9 cellular contexts compared by ENCODE assay signal in genomic region chr14:24296341-24297157, GRCh38. TPM values are rescaled to one million over a fixed set of nuclear protein-coding genes. Genes with fewer than 3 reads are reported as not detected.
DNase-seq lines count a peak whose midpoint lies in the region; ATAC-seq, FAIRE-seq and TF ChIP-seq lines count a peak whose summit lies in the region.
"Had no signal": no experiment of that assay in that cellular context is flagged by ENCODE, and none has a peak within 500 bp of the region (broad histone marks: within the 10 kb centered on the region; RNA-seq: fewer than 3 reads in every experiment).

No MANE protein-coding gene starts in this region.

- peaks cover 3% of the 10 kb centered on the region for H3K27me3 Mint-ChIP-seq in activated T-helper 1 cell treated with anti-CD3 and anti-CD28 coated beads, Interleukin-12 subunit alpha, Interleukin-12 subunit beta, Interleukin-2, Interleukin-4 antibody, amounts not matched to agents 30 ng/mL and 10 ng/mL and 1 ng/mL, durations not matched to agents 14 hours and 24 hours and 36 hours (ENCODE audit: insufficient read depth)

- peak overlapping the region; percentile 83 for H3K27ac Mint-ChIP-seq in activated T-helper 1 cell treated with anti-CD3 and anti-CD28 coated beads, Interleukin-12 subunit alpha, Interleukin-12 subunit beta, Interleukin-2, Interleukin-4 antibody, amounts not matched to agents 30 ng/mL and 10 ng/mL and 1 ng/mL, durations not matched to agents 14 hours and 24 hours and 36 hours

- H3K4me3 ChIP-seq in Peyer's patch (peak overlapping the region in 1 of 4 donors; percentile 18), tibial nerve (no peak overlapping the region)

- no peak overlapping the region for H3K4me3 Mint-ChIP-seq in activated T-helper 1 cell treated with anti-CD3 and anti-CD28 coated beads, Interleukin-12 subunit alpha, Interleukin-12 subunit beta, Interleukin-2, Interleukin-4 antibody, amounts not matched to agents 30 ng/mL and 10 ng/mL and 1 ng/mL, durations not matched to agents 14 hours and 24 hours and 36 hours

- ATAC-seq in GM19452 (IDR thresholded peaks at IDR 0.05; ENCODE audit: unreplicated experiment), result peak; percentile 55

- intact Hi-C loops in activated T-helper 1 cell treated with anti-CD3 and anti-CD28 coated beads, Interleukin-12 subunit alpha, Interleukin-12 subunit beta, Interleukin-2, Interleukin-4 antibody, amounts not matched to agents 30 ng/mL and 10 ng/mL and 1 ng/mL, durations not matched to agents 14 hours and 24 hours and 36 hours (cut with micrococcal nuclease), result loop anchor here (1.0 kb wide), 6 partner anchors 7 to 282 kb away; partner anchors contain the start of genes GMPR2, MDP1 and NEDD8

- DNase-seq in COLO829 (ENCODE audit: low spot score) (peak; percentile 87), HTR-8/SVneo (ENCODE audit: insufficient read length, low spot score) (peak; percentile 60), Peyer's patch (peak in 2 of 3 donors; percentile 61 to 83), fibroblast of peridontal ligament (ENCODE audit: extremely low read depth) (peak; percentile 93), nucleus accumbens (lab: John Stamatoyannopoulos, UW) (peak in 41 of 56 donors; percentile 8 to 69 (median 36)), tibial nerve (ENCODE audit: low spot score in 2 of 2) (peak in 1 of 2 donors; percentile 67)
- peak; percentile 66 for DNase-seq in activated T-helper 1 cell treated with anti-CD3 and anti-CD28 coated beads, Interleukin-12 subunit alpha, Interleukin-12 subunit beta, Interleukin-2, Interleukin-4 antibody, amounts not matched to agents 30 ng/mL and 10 ng/mL and 1 ng/mL, durations not matched to agents 14 hours and 24 hours and 36 hours (ENCODE audit: low spot score)

- FAIRE-seq in HTR-8/SVneo (lab: Jason Lieb, UNC), result no peak
- FAIRE-seq: colon had no signal

- H3K36me3 ChIP-seq in Peyer's patch (peaks cover 0 to 45% (median 0%) of the 10 kb centered on the region in 3 donors), tibial nerve (peaks cover 0 to 47% (median 6%) of the 10 kb centered on the region in 3 donors)

- peaks cover 44% of the 10 kb centered on the region for H3K4me1 Mint-ChIP-seq in activated T-helper 1 cell treated with anti-CD3 and anti-CD28 coated beads, Interleukin-12 subunit alpha, Interleukin-12 subunit beta, Interleukin-2, Interleukin-4 antibody, amounts not matched to agents 30 ng/mL and 10 ng/mL and 1 ng/mL, durations not matched to agents 14 hours and 24 hours and 36 hours (ENCODE audit: low read depth)

- H3K36me3 Mint-ChIP-seq in activated T-helper 1 cell treated with anti-CD3 and anti-CD28 coated beads, Interleukin-12 subunit alpha, Interleukin-12 subunit beta, Interleukin-2, Interleukin-4 antibody, amounts not matched to agents 30 ng/mL and 10 ng/mL and 1 ng/mL, durations not matched to agents 14 hours and 24 hours and 36 hours (ENCODE audit: low read depth), result peaks cover 34% of the 10 kb centered on the region

- peak; percentile 13 to 77 (median 72) for TF ChIP-seq CTCF in Peyer's patch (IDR thresholded peaks at IDR 0.05)
- TF ChIP-seq CTCF in tibial nerve (IDR thresholded peaks at IDR 0.05), result peak; percentile 45 to 76 (median 58)

- WGBS in tibial nerve, 2 donors, result 63 to 67% methylated on average over 12 of the region's 12 CpGs

- H3K27me3 ChIP-seq in Peyer's patch (no peaks in the 10 kb centered on the region), tibial nerve (no peaks in the 10 kb centered on the region)

- TF ChIP-seq POLR2A in Peyer's patch (IDR thresholded peaks at IDR 0.05), result no peak
- no peak for TF ChIP-seq POLR2A in tibial nerve (IDR thresholded peaks at IDR 0.05)

- TF ChIP-seq EP300 in tibial nerve (IDR thresholded peaks at IDR 0.05), result peak in 1 of 2 donors; percentile 18

- H3K27ac ChIP-seq in Peyer's patch (peak overlapping the region in 1 of 4 donors; percentile 38), tibial nerve (peak overlapping the region in 1 of 4 donors; percentile 31)

- H3K4me1 ChIP-seq in Peyer's patch (peaks cover 0 to 34% (median 12%) of the 10 kb centered on the region in 4 donors), tibial nerve (peaks cover 0 to 47% (median 13%) of the 10 kb centered on the region in 4 donors)

- H3K9me3 ChIP-seq in Peyer's patch, result no peaks in the 10 kb centered on the region
- H3K9me3 ChIP-seq in tibial nerve, result no peaks in the 10 kb centered on the region

- no peaks in the 10 kb centered on the region for H3K9me3 Mint-ChIP-seq in activated T-helper 1 cell treated with anti-CD3 and anti-CD28 coated beads, Interleukin-12 subunit alpha, Interleukin-12 subunit beta, Interleukin-2, Interleukin-4 antibody, amounts not matched to agents 30 ng/mL and 10 ng/mL and 1 ng/mL, durations not matched to agents 14 hours and 24 hours and 36 hours

RNA-seq across cellular contexts. Expression of gene DHRS1, which starts 3.0 kb away (rescaled TPM):
- 100 to 1,000 TPM in 1 of 4 donors, 10 to 100 TPM in 3; 51.2 to 130 (median 67.1) TPM for total RNA-seq in Peyer's patch
- 7.5 TPM in 2 replicates for total RNA-seq in activated T-helper 1 cell treated with anti-CD3 and anti-CD28 coated beads, Interleukin-12 subunit alpha, Interleukin-12 subunit beta, Interleukin-2, Interleukin-4 antibody, amounts not matched to agents 30 ng/mL and 10 ng/mL and 1 ng/mL, durations not matched to agents 14 hours and 24 hours and 36 hours
- total RNA-seq in tibial nerve, result 10 to 100 TPM; 15.7 to 43.5 (median 22.6) TPM

RNA-seq across cellular contexts. Expression of gene NOP9, which starts 3.1 kb away (rescaled TPM):
- total RNA-seq in Peyer's patch (10 to 100 TPM; 14.5 to 30.0 (median 22.4) TPM), tibial nerve (10 to 100 TPM; 17.0 to 24.9 (median 20.4) TPM)
- total RNA-seq in activated T-helper 1 cell treated with anti-CD3 and anti-CD28 coated beads, Interleukin-12 subunit alpha, Interleukin-12 subunit beta, Interleukin-2, Interleukin-4 antibody, amounts not matched to agents 30 ng/mL and 10 ng/mL and 1 ng/mL, durations not matched to agents 14 hours and 24 hours and 36 hours, result 49.3 and 52.6 TPM in 2 replicates

RNA-seq across cellular contexts. Expression of gene CIDEB, which starts 11.2 kb away (rescaled TPM):
- 100 to 1,000 TPM in 2 of 4 donors, 10 to 100 TPM in 2; 22.3 to 184 (median 136) TPM for total RNA-seq in Peyer's patch
- 18.1 and 18.7 TPM in 2 replicates for total RNA-seq in activated T-helper 1 cell treated with anti-CD3 and anti-CD28 coated beads, Interleukin-12 subunit alpha, Interleukin-12 subunit beta, Interleukin-2, Interleukin-4 antibody, amounts not matched to agents 30 ng/mL and 10 ng/mL and 1 ng/mL, durations not matched to agents 14 hours and 24 hours and 36 hours
- total RNA-seq in tibial nerve, result 10 to 100 TPM in 3 of 4 donors, 1 to 10 TPM in 1; 9.4 to 34.5 (median 14.2) TPM

RNA-seq across cellular contexts. Expression of gene LTB4R2, which starts 13.4 kb away (rescaled TPM):
- 10 to 100 TPM in 2 of 4 donors, 1 to 10 TPM in 2; 7.7 to 37.2 (median 12.2) TPM for total RNA-seq in Peyer's patch
- total RNA-seq in activated T-helper 1 cell treated with anti-CD3 and anti-CD28 coated beads, Interleukin-12 subunit alpha, Interleukin-12 subunit beta, Interleukin-2, Interleukin-4 antibody, amounts not matched to agents 30 ng/mL and 10 ng/mL and 1 ng/mL, durations not matched to agents 14 hours and 24 hours and 36 hours, result 8.9 and 10.3 TPM in 2 replicates
- total RNA-seq in tibial nerve, result 10 to 100 TPM; 15.5 to 31.5 (median 20.2) TPM

RNA-seq across cellular contexts. Expression of gene LTB4R, which starts 14.8 kb away (rescaled TPM):
- total RNA-seq in Peyer's patch (10 to 100 TPM in 2 of 4 donors, 1 to 10 TPM in 2; 5.1 to 28.5 (median 10.1) TPM), tibial nerve (10 to 100 TPM in 3 of 4 donors, 1 to 10 TPM in 1; 8.4 to 14.4 (median 11.8) TPM)
- 10.1 and 11.1 TPM in 2 replicates for total RNA-seq in activated T-helper 1 cell treated with anti-CD3 and anti-CD28 coated beads, Interleukin-12 subunit alpha, Interleukin-12 subunit beta, Interleukin-2, Interleukin-4 antibody, amounts not matched to agents 30 ng/mL and 10 ng/mL and 1 ng/mL, durations not matched to agents 14 hours and 24 hours and 36 hours
